Comparison of ENCODE assay signal across 1 cellular context in genomic region chr16:8330761-8331160, GRCh38.
TF ChIP-seq lines count a peak whose summit lies in the region.

No MANE protein-coding gene starts in this region.

TF ChIP-seq in HepG2, 621 proteins besides CTCF, POLR2A, EP300 and RAD21 (continued from another document):
- TF ChIP-seq ZNF770 (CRISPR knock-in tag; IDR thresholded peaks at IDR 0.05) (no peak), MAFF (IDR thresholded peaks at IDR 0.05; ENCODE audit: low read depth, low read length) (peak; percentile 57), ZNF253 (CRISPR knock-in tag; IDR thresholded peaks at IDR 0.05; ENCODE audit: borderline replicate concordance) (no peak), ZFAT (CRISPR knock-in tag; conservative IDR thresholded peaks at IDR 0.05) (no peak), MAFK (conservative IDR thresholded peaks at IDR 0.05 in 1 of 2, IDR thresholded peaks at IDR 0.05 in 1 of 2; ENCODE audit: low read length in 2 of 2) (peak; percentile 65 to 78), SNAI1 (CRISPR knock-in tag; IDR thresholded peaks at IDR 0.05; ENCODE audit: borderline replicate concordance) (no peak)
